ENCODE assay signal across 16 cellular contexts in the genomic region with DNA sequence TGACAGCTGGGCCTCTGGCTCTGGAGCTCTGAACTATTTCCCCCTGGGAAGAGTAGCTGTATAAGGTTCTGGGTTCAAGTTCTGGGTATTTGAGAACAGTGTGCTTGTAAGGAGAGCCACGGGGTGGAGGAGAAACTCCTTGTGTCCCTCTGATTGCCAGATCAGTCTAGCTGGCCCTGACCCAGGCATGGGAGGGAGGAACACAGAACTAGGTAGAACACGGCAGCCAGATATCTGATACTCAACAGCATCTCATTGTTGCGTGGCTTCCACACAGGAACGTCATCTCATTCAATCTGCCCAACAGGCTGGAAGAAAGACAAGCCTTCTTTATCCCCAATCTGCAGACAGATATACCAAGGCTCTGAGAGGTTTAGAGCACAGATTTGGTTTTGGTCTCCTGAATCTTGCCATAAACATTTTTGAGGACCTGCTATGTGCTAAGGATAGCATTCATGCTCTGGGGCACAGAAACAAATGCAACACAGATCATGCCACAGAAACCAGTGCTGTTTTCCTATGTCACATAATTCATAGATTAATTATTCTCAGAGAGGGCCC.
A peak's percentile ranks its signal among the peaks of the same experiment; 100 is the strongest.
DNase-seq lines count a peak whose midpoint lies in the region; FAIRE-seq and TF ChIP-seq lines count a peak whose summit lies in the region.
"Had no signal": no experiment of that assay in that cellular context is flagged by ENCODE, and none has a peak within 500 bp of the region (broad histone marks: within the 10 kb centered on the region; RNA-seq: fewer than 3 reads in every experiment).

No MANE protein-coding gene starts in this region.

- TF ChIP-seq CTCF in endodermal cell (conservative IDR thresholded peaks at IDR 0.05): no peak
- no peak for TF ChIP-seq CTCF in stomach (IDR thresholded peaks at IDR 0.05)

- FAIRE-seq in RCC 7860 (lab: Jason Lieb, UNC): no peak
- FAIRE-seq: D721Med had no signal

- H3K27me3 ChIP-seq in endodermal cell (ENCODE audit: control insufficient read depth, insufficient read depth, low read length, poor library complexity, severe bottlenecking) (no peaks in the 10 kb centered on the region), muscle layer of duodenum (ENCODE audit: low read depth, low read length) (no peaks in the 10 kb centered on the region), stomach (no peaks in the 10 kb centered on the region)
- H3K27me3 ChIP-seq: esophagus squamous epithelium, SJSA1 had no signal

- H3K4me1 ChIP-seq in endodermal cell (ENCODE audit: control insufficient read depth, insufficient read depth, low read length) (peaks cover 66% of the 10 kb centered on the region), muscle layer of duodenum (ENCODE audit: control insufficient read depth in 1 of 2, insufficient read depth in 2 of 2, low read length in 2 of 2) (peaks cover 42 to 68% of the 10 kb centered on the region in 2 donors), stomach (peaks cover 45 to 97% (median 69%) of the 10 kb centered on the region in 4 donors)

- H3K4me3 Mint-ChIP-seq in endodermal cell: peak overlapping the region; percentile 7
- H3K4me3 Mint-ChIP-seq: activated CD4-positive, alpha-beta T cell treated with anti-CD3 and anti-CD28 coated beads, Interleukin-2, amount 10 ng/mL, durations not matched to agents 24 days and 14 days; activated naive CD4-positive, alpha-beta T cell treated with anti-CD3 and anti-CD28 coated beads for 36 hours; B cell had no signal

- DNase-seq in SK-N-MC (ENCODE audit: low read depth, low spot score): no peak
- no peak for DNase-seq in endodermal cell
- DNase-seq in stomach: no peak
- no peak for DNase-seq in AML-193 (lab: John Stamatoyannopoulos, UW)
- no peak for DNase-seq in superior temporal gyrus (ENCODE audit: extremely low spot score)
- DNase-seq in substantia nigra (lab: John Stamatoyannopoulos, UW): no peak
- no peak for DNase-seq in RCC 7860 (ENCODE audit: low spot score)
- DNase-seq: activated CD4-positive, alpha-beta T cell treated with anti-CD3 and anti-CD28 coated beads, Interleukin-2, amount 10 ng/mL, durations not matched to agents 24 days and 14 days; activated naive CD4-positive, alpha-beta T cell treated with anti-CD3 and anti-CD28 coated beads for 36 hours; esophagus squamous epithelium; NCI-H1417 treated with DMSO at 0.1 percent for 48 hours; T1000 had no signal

- intact Hi-C loops in stomach (cut with DNase I; ENCODE audit: low total_unique reads): no loop called here

- no peak for TF ChIP-seq EP300 in stomach (IDR thresholded peaks at IDR 0.05)

- H3K4me3 ChIP-seq in SK-N-MC: no peak overlapping the region
- H3K4me3 ChIP-seq in endodermal cell (ENCODE audit: low read length): no peak overlapping the region
- H3K4me3 ChIP-seq in muscle layer of duodenum (ENCODE audit: low read depth in 1 of 2, low read length in 2 of 2): peak overlapping the region in 1 of 2 donors; percentile 4
- no peak overlapping the region for H3K4me3 ChIP-seq in stomach
- H3K4me3 ChIP-seq: esophagus squamous epithelium, SJSA1 had no signal

- peak overlapping the region; percentile 91 for H3K27ac Mint-ChIP-seq in endodermal cell
- H3K27ac Mint-ChIP-seq: activated CD4-positive, alpha-beta T cell treated with anti-CD3 and anti-CD28 coated beads, Interleukin-2, amount 10 ng/mL, durations not matched to agents 24 days and 14 days; activated naive CD4-positive, alpha-beta T cell treated with anti-CD3 and anti-CD28 coated beads for 36 hours; B cell had no signal

- no peaks in the 10 kb centered on the region for H3K9me3 Mint-ChIP-seq in endodermal cell
- H3K9me3 Mint-ChIP-seq: activated CD4-positive, alpha-beta T cell treated with anti-CD3 and anti-CD28 coated beads, Interleukin-2, amount 10 ng/mL, durations not matched to agents 24 days and 14 days; activated naive CD4-positive, alpha-beta T cell treated with anti-CD3 and anti-CD28 coated beads for 36 hours had no signal

- no peaks in the 10 kb centered on the region for H3K27me3 Mint-ChIP-seq in endodermal cell (ENCODE audit: insufficient read depth)

- H3K36me3 ChIP-seq in SK-N-MC (ENCODE audit: insufficient read depth, low read length) (no peaks in the 10 kb centered on the region), endodermal cell (ENCODE audit: control insufficient read depth, insufficient read depth, low read length) (peaks cover 81% of the 10 kb centered on the region), muscle layer of duodenum (ENCODE audit: control insufficient read depth in 1 of 2, insufficient read depth in 2 of 2, low read length in 2 of 2) (no peaks in the 10 kb centered on the region), stomach (no peaks in the 10 kb centered on the region)
- H3K36me3 ChIP-seq: SJSA1 had no signal

- WGBS in endodermal cell (ENCODE audit: insufficient coverage in 1 of 2, insufficient read length in 1 of 2), 2 experiments: 87% methylated on average over 3 to 4 of the region's 4 CpGs
- 43 to 63% (median 46%) methylated on average over 4 of the region's 4 CpGs for WGBS in stomach, 5 donors

- TF ChIP-seq POLR2A in stomach (IDR thresholded peaks at IDR 0.05): no peak

- H3K9ac ChIP-seq in SK-N-MC (ENCODE audit: insufficient read length): no peak overlapping the region
- no peak overlapping the region for H3K9ac ChIP-seq in endodermal cell (ENCODE audit: extremely low read depth, low read length, poor library complexity, severe bottlenecking)

- H3K36me3 Mint-ChIP-seq in endodermal cell (ENCODE audit: low read depth): peaks cover 6% of the 10 kb centered on the region

- H3K9me3 ChIP-seq in SK-N-MC (ENCODE audit: low read depth, low read length) (no peaks in the 10 kb centered on the region), endodermal cell (ENCODE audit: control insufficient read depth, low read length) (no peaks in the 10 kb centered on the region), muscle layer of duodenum (ENCODE audit: control insufficient read depth in 1 of 2, low read length in 2 of 2) (no peaks in the 10 kb centered on the region), stomach (no peaks in the 10 kb centered on the region)
- H3K9me3 ChIP-seq: esophagus squamous epithelium, SJSA1 had no signal

- H3K4me1 Mint-ChIP-seq in endodermal cell: peaks cover 85% of the 10 kb centered on the region
- H3K4me1 Mint-ChIP-seq: activated CD4-positive, alpha-beta T cell treated with anti-CD3 and anti-CD28 coated beads, Interleukin-2, amount 10 ng/mL, durations not matched to agents 24 days and 14 days; B cell had no signal

- peak overlapping the region; percentile 80 for H3K27ac ChIP-seq in SK-N-MC
- no peak overlapping the region for H3K27ac ChIP-seq in endodermal cell (ENCODE audit: low read depth, low read length)
- peak overlapping the region; percentile 60 for H3K27ac ChIP-seq in muscle layer of duodenum (ENCODE audit: low read length)
- H3K27ac ChIP-seq in stomach: peak overlapping the region in 4 of 5 donors; percentile 57 to 81 (median 64)
- no peak overlapping the region for H3K27ac ChIP-seq in substantia nigra (ENCODE audit: low read depth, low read length, poor library complexity, severe bottlenecking)
- H3K27ac ChIP-seq: SJSA1 had no signal

Comparison
In these comparisons a context has a peak if more than half of its experiments do, and no peak if none do; other contexts are left out.
1. H3K27ac ChIP-seq: peak in SK-N-MC (single experiment), muscle layer of duodenum (single experiment) and stomach (4 of 5); none in endodermal cell (single experiment) and substantia nigra (single experiment).